ENCODE assay signal across 23 cellular contexts in the genomic region with DNA sequence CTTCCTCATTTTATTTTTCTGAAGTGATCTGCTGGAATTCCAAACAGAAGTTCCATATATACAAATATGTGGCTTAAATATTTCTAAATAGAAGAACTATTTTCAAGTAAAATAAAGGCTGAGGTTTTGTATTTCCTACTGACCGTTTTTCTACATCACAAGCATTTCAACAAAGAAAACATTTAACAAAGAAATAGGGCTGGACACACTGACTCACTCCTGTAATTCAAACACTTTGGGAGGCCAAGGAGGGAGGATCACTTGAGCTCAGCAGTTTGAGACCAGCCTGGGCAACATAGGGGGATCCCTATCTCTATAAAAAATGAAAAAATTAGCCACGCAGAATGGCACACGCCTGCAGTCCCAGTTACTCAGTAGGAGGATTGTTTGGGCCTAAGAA. TPM values are rescaled to one million over a fixed set of nuclear protein-coding genes. Genes with fewer than 3 reads are reported as not detected.
A peak's percentile ranks its signal among the peaks of the same experiment; 100 is the strongest.
DNase-seq lines count a peak whose midpoint lies in the region; ATAC-seq and TF ChIP-seq lines count a peak whose summit lies in the region.
"Had no signal": no experiment of that assay in that cellular context is flagged by ENCODE, and none has a peak within 500 bp of the region (broad histone marks: within the 10 kb centered on the region; RNA-seq: fewer than 3 reads in every experiment).

No MANE protein-coding gene starts in this region.

- CTCF ChIA-PET in AG04450 (lab: Charles Lee): no interaction called here

- peaks cover 25% of the 10 kb centered on the region for H3K4me1 Mint-ChIP-seq in chondrocyte (ENCODE audit: low read depth)

- DNase-seq in AG04450 (ENCODE audit: low read depth, low spot score): peak; percentile 7
- peak; percentile 28 for DNase-seq in EH (ENCODE audit: low read depth)
- no peak for DNase-seq in chondrocyte (ENCODE audit: low spot score)
- peak; percentile 30 for DNase-seq in iris pigment epithelial cell (ENCODE audit: low read depth)
- no peak for DNase-seq in activated naive CD4-positive, alpha-beta T cell treated with anti-CD3 and anti-CD28 coated beads, Interleukin-2, amount 50 U/mL, for 72 hours (ENCODE audit: low spot score in 2 of 2)
- DNase-seq in medulla oblongata (ENCODE audit: extremely low spot score): no peak
- no peak for DNase-seq in upper lobe of right lung
- DNase-seq: 8988T; ACHN; CD4-positive, alpha-beta memory T cell; COR-L47; DMS79; HCEC 1CT; NCI-H1092; NCI-H1436 treated with DMSO at 0.1 percent for 48 hours; NCI-H2029; NCI-H446 treated with DMSO at 0.1 percent for 48 hours; NCI-H526; NCI-H82; PC-9; SJCRH30 had no signal

- H3K4me3 ChIP-seq in AG04450 (ENCODE audit: low read depth, low read length) (no peak overlapping the region), upper lobe of right lung (no peak overlapping the region)
- H3K4me3 ChIP-seq: BLaER1, PC-9, SJCRH30 had no signal

- intact Hi-C loops in upper lobe of right lung (cut with DNase I): no loop called here

- POLR2A ChIA-PET in AG04450 (lab: Yijun Ruan, JAX): no interaction called here

- H3K9me3 ChIP-seq in AG04450 (ENCODE audit: control insufficient read depth, insufficient read depth, low read length): no peaks in the 10 kb centered on the region
- H3K9me3 ChIP-seq in upper lobe of right lung: no peaks in the 10 kb centered on the region
- H3K9me3 ChIP-seq: BLaER1, SJCRH30 had no signal

- peaks cover 9% of the 10 kb centered on the region for H3K36me3 Mint-ChIP-seq in chondrocyte (ENCODE audit: low read depth)
- peaks cover 0 to 12% of the 10 kb centered on the region in 2 donors for H3K36me3 Mint-ChIP-seq in activated naive CD4-positive, alpha-beta T cell treated with anti-CD3 and anti-CD28 coated beads, Interleukin-2, amount 50 U/mL, for 72 hours

- TF ChIP-seq CTCF in AG04450 (IDR thresholded peaks at IDR 0.05; ENCODE audit: low read depth, low read length) (no peak), chondrocyte (IDR thresholded peaks at IDR 0.05) (no peak), upper lobe of right lung (IDR thresholded peaks at IDR 0.05) (no peak)

- H3K4me3 Mint-ChIP-seq in chondrocyte (ENCODE audit: unreplicated experiment): no peak overlapping the region
- H3K4me3 Mint-ChIP-seq: CD4-positive, alpha-beta memory T cell had no signal

- H3K4me1 ChIP-seq in upper lobe of right lung: peaks cover 12% of the 10 kb centered on the region
- H3K4me1 ChIP-seq: BLaER1 had no signal

- H3K36me3 ChIP-seq in upper lobe of right lung: peaks cover 48% of the 10 kb centered on the region

- no peaks in the 10 kb centered on the region for H3K9me3 Mint-ChIP-seq in chondrocyte (ENCODE audit: low read depth)
- no peaks in the 10 kb centered on the region for H3K9me3 Mint-ChIP-seq in activated naive CD4-positive, alpha-beta T cell treated with anti-CD3 and anti-CD28 coated beads, Interleukin-2, amount 50 U/mL, for 72 hours
- H3K9me3 Mint-ChIP-seq: CD4-positive, alpha-beta memory T cell had no signal

- H3K27ac Mint-ChIP-seq in chondrocyte (ENCODE audit: unreplicated experiment): peak overlapping the region; percentile 73
- no peak overlapping the region for H3K27ac Mint-ChIP-seq in activated naive CD4-positive, alpha-beta T cell treated with anti-CD3 and anti-CD28 coated beads, Interleukin-2, amount 50 U/mL, for 72 hours

- no peaks in the 10 kb centered on the region for H3K27me3 ChIP-seq in AG04450 (ENCODE audit: control insufficient read depth, insufficient read depth, low read length)
- no peaks in the 10 kb centered on the region for H3K27me3 ChIP-seq in upper lobe of right lung
- H3K27me3 ChIP-seq: BLaER1, SJCRH30 had no signal

- no peak for ATAC-seq in activated naive CD4-positive, alpha-beta T cell treated with anti-CD3 and anti-CD28 coated beads, Interleukin-2, amount 50 U/mL, for 72 hours
- ATAC-seq in upper lobe of right lung: no peak
- ATAC-seq: Right ventricle myocardium inferior had no signal

- no peaks in the 10 kb centered on the region for H3K27me3 Mint-ChIP-seq in chondrocyte (ENCODE audit: low read depth)
- H3K27me3 Mint-ChIP-seq: CD4-positive, alpha-beta memory T cell had no signal

- H3K27ac ChIP-seq in AG04450 (ENCODE audit: low read depth, low read length) (peak overlapping the region; percentile 65), upper lobe of right lung (no peak overlapping the region)
- H3K27ac ChIP-seq: BLaER1, PC-9, SJCRH30 had no signal

RNA-seq across cellular contexts. Expression of gene TANK, which starts 44.6 kb away (rescaled TPM):
- polyA plus RNA-seq in AG04450 (2011; rRNA removed): 46.9 and 56.6 TPM in 2 replicates
- polyA minus RNA-seq in AG04450 (2011; rRNA and poly(A)+ RNA removed): 21.4 and 44.8 TPM in 2 replicates
- total RNA-seq in chondrocyte (45.4 to 68.5 TPM (median 45.6 TPM) in 3 replicates), upper lobe of right lung (79.6 TPM)
- total RNA-seq in activated naive CD4-positive, alpha-beta T cell treated with anti-CD3 and anti-CD28 coated beads, Interleukin-2, amount 50 U/mL, for 72 hours: 100 to 1,000 TPM in 1 of 2 donors, 10 to 100 TPM in 1; 90.3 to 126 TPM

Comparison
In these comparisons a context has a peak if more than half of its experiments do, and no peak if none do; other contexts are left out.
1. DNase-seq: peak in AG04450 (single experiment), EH (single experiment) and iris pigment epithelial cell (single experiment); none in chondrocyte (single experiment), activated naive CD4-positive, alpha-beta T cell treated with anti-CD3 and anti-CD28 coated beads, Interleukin-2, amount 50 U/mL, for 72 hours (0 of 2), medulla oblongata (single experiment) and upper lobe of right lung (single experiment).